In the genomic region with DNA sequence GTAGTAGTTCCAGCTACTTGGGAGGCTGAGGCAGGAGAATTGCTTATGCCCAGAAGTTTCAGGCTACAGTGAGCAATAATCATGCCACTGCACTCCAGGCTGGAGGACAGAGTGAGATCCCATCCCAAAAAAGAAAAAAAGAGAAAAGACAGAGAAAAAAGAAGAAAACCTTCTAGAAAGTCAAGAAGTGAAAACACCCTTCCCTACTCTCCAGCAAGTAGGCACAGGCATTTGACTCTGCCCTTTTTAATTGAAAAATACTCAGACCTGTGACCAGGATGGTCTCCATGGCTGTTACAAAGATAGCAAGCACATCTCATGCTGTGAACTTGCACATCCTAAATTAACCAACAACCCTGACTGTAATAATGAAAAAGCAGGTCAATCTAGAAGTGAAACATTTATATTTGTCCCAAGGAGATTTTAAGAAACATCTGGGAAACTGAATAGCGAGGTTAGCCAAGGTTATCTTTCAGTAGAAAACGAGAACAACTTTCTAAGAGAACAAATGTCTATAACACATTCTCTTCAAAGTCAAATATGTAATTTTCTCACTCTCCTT, we compare ENCODE assay signal across 8 cellular contexts. TPM values are rescaled to one million over a fixed set of nuclear protein-coding genes. Genes with fewer than 3 reads are reported as not detected.
DNase-seq lines count a peak whose midpoint lies in the region; ATAC-seq lines count a peak whose summit lies in the region.

No MANE protein-coding gene starts in this region.

- peaks cover 18 to 29% of the 10 kb centered on the region in 2 donors for H3K27me3 ChIP-seq in duodenal mucosa (ENCODE audit: control insufficient read depth in 1 of 2, insufficient read depth in 2 of 2, low read length in 2 of 2)

- peak; percentile 23 for ATAC-seq in GM19467 (IDR thresholded peaks at IDR 0.05; ENCODE audit: unreplicated experiment)
- ATAC-seq in HG03135 (IDR thresholded peaks at IDR 0.05; ENCODE audit: unreplicated experiment), result peak; percentile 15

- no peaks in the 10 kb centered on the region for H3K36me3 ChIP-seq in duodenal mucosa (ENCODE audit: control insufficient read depth in 1 of 2, insufficient read depth in 2 of 2, low read length in 2 of 2)

- no peaks in the 10 kb centered on the region for H3K4me1 ChIP-seq in duodenal mucosa (ENCODE audit: control insufficient read depth in 1 of 2, insufficient read depth in 2 of 2, low read length in 2 of 2)

- H3K4me3 ChIP-seq in duodenal mucosa (ENCODE audit: low read depth in 1 of 2, low read length in 2 of 2), result peak overlapping the region; percentile 11 to 60
- H3K4me3 ChIP-seq in skin epidermis, result peak overlapping the region; percentile 39 to 62 (median 58)

- H3K27ac ChIP-seq in duodenal mucosa (ENCODE audit: low read depth, low read length) (no peak overlapping the region), skin epidermis (peak overlapping the region in 11 of 21 experiments; percentile 10 to 91 (median 72))

- DNase-seq in activated effector memory CD4-positive, alpha-beta T cell treated with Interleukin-2 at 50 U/mL for 16 hours, result no peak
- DNase-seq in OCI-M1 (lab: John Stamatoyannopoulos, UW) (no peak), NCI-H446 (lab: John Stamatoyannopoulos, UW) (no peak), HT-29 (ENCODE audit: low spot score) (no peak)

- H3K9me3 ChIP-seq in duodenal mucosa (ENCODE audit: control insufficient read depth in 1 of 2, low read length in 2 of 2), result no peaks in the 10 kb centered on the region

- no peak overlapping the region for H3K9ac ChIP-seq in duodenal mucosa (ENCODE audit: low read depth in 1 of 2, low read length in 2 of 2)

RNA-seq across cellular contexts. Expression of a gene that starts 2.0 kb away (rescaled TPM):
- total RNA-seq in HT-29 (2014; rRNA removed; shearing (Covaris generic)), result 0.23 and 0.38 TPM in 2 replicates
